ENCODE assay signal across 13 cellular contexts in genomic region chr3:15256861-15257341, GRCh38. TPM values are rescaled to one million over a fixed set of nuclear protein-coding genes. Genes with fewer than 3 reads are reported as not detected.
DNase-seq lines count a peak whose midpoint lies in the region; ATAC-seq and TF ChIP-seq lines count a peak whose summit lies in the region.
"Had no signal": no experiment of that assay in that cellular context is flagged by ENCODE, and none has a peak within 500 bp of the region (broad histone marks: within the 10 kb centered on the region; RNA-seq: fewer than 3 reads in every experiment).

No MANE protein-coding gene starts in this region.

- no peaks in the 10 kb centered on the region for H3K9me3 Mint-ChIP-seq in CD8-positive, alpha-beta memory T cell
- H3K9me3 Mint-ChIP-seq in activated naive CD8-positive, alpha-beta T cell treated with anti-CD3 and anti-CD28 coated beads for 36 hours: no peaks in the 10 kb centered on the region
- H3K9me3 Mint-ChIP-seq: activated T-cell treated with anti-CD3 and anti-CD28 coated beads, Interleukin-2, amount 50 U/mL, for 4 hours had no signal

- peak; percentile 84 for ATAC-seq in left lung
- ATAC-seq in gastrocnemius medialis: peak; percentile 37 to 70
- no peak for ATAC-seq in HG03025 (IDR thresholded peaks at IDR 0.05; ENCODE audit: low FRiP score, unreplicated experiment)
- ATAC-seq: activated T-cell treated with anti-CD3 and anti-CD28 coated beads, Interleukin-2, amount 50 U/mL, for 4 hours; left lobe of liver had no signal

- H3K36me3 Mint-ChIP-seq in CD8-positive, alpha-beta memory T cell: peaks cover 0 to 99% (median 16%) of the 10 kb centered on the region in 3 donors
- H3K36me3 Mint-ChIP-seq in activated naive CD8-positive, alpha-beta T cell treated with anti-CD3 and anti-CD28 coated beads for 36 hours: peaks cover 9% of the 10 kb centered on the region

- TF ChIP-seq CTCF in left lung (IDR thresholded peaks at IDR 0.05): no peak
- TF ChIP-seq CTCF in gastrocnemius medialis (IDR thresholded peaks at IDR 0.05 in 4 of 5, conservative IDR thresholded peaks at IDR 0.05 in 1 of 5): no peak
- TF ChIP-seq CTCF in prostate gland (IDR thresholded peaks at IDR 0.05): no peak

- no peaks in the 10 kb centered on the region for H3K27me3 Mint-ChIP-seq in CD8-positive, alpha-beta memory T cell
- H3K27me3 Mint-ChIP-seq in activated naive CD8-positive, alpha-beta T cell treated with anti-CD3 and anti-CD28 coated beads for 36 hours: no peaks in the 10 kb centered on the region

- H3K4me3 ChIP-seq in CD8-positive, alpha-beta memory T cell (ENCODE audit: low read length): no peak overlapping the region
- H3K4me3 ChIP-seq in left lung: no peak overlapping the region
- no peak overlapping the region for H3K4me3 ChIP-seq in gastrocnemius medialis
- no peak overlapping the region for H3K4me3 ChIP-seq in prostate gland

- in situ Hi-C loops in gastrocnemius medialis (cut with MboI; ENCODE audit: low sequenced_read_pairs in 4 of 4): no loop called here

- peaks cover 47% of the 10 kb centered on the region for H3K36me3 ChIP-seq in CD8-positive, alpha-beta memory T cell (ENCODE audit: insufficient read depth, low read length)
- H3K36me3 ChIP-seq in left lung (peaks cover 2 to 100% of the 10 kb centered on the region in 2 donors), gastrocnemius medialis (peaks cover 6 to 90% of the 10 kb centered on the region in 2 donors), prostate gland (no peaks in the 10 kb centered on the region)

- POLR2A ChIA-PET in CD8-positive, alpha-beta memory T cell (lab: Charles Lee): no interaction called here

- TF ChIP-seq POLR2A in gastrocnemius medialis (IDR thresholded peaks at IDR 0.05) (no peak), prostate gland (IDR thresholded peaks at IDR 0.05) (no peak)

- peak overlapping the region; percentile 2 to 92 (median 69) for H3K27ac Mint-ChIP-seq in CD8-positive, alpha-beta memory T cell
- peak overlapping the region; percentile 23 for H3K27ac Mint-ChIP-seq in activated naive CD8-positive, alpha-beta T cell treated with anti-CD3 and anti-CD28 coated beads for 36 hours

- 73% methylated on average over 8 of the region's 8 CpGs for WGBS in prostate gland

- no peak overlapping the region for H3K27ac ChIP-seq in CD8-positive, alpha-beta memory T cell (ENCODE audit: low read depth, low read length)
- no peak overlapping the region for H3K27ac ChIP-seq in left lung
- H3K27ac ChIP-seq in gastrocnemius medialis: peak overlapping the region; percentile 45 to 73 (median 60)
- no peak overlapping the region for H3K27ac ChIP-seq in prostate gland

- CTCF ChIA-PET in CD8-positive, alpha-beta memory T cell (lab: Charles Lee): interaction anchor here (1.2 to 5.5 kb wide), 3 partner anchors 10 to 149 kb away, joined by 3 to 33 read pairs (median 3); no protein-coding TSS in a partner anchor

- no peak for DNase-seq in CD8-positive, alpha-beta memory T cell
- no peak for DNase-seq in activated naive CD8-positive, alpha-beta T cell treated with anti-CD3 and anti-CD28 coated beads for 36 hours
- DNase-seq in left lung (peak in 1 of 2 donors; percentile 44), gastrocnemius medialis (peak in 1 of 2 donors; percentile 37), NCI-H128 (lab: John Stamatoyannopoulos, UW; ENCODE audit: unreplicated experiment) (no peak), prostate gland (ENCODE audit: low spot score) (no peak)
- DNase-seq: activated CD4-positive, alpha-beta T cell treated with anti-CD3 and anti-CD28 coated beads for 1 hour; activated T-cell treated with anti-CD3 and anti-CD28 coated beads, Interleukin-2, amount 50 U/mL, for 4 hours; C1 segment of cervical spinal cord; NCI-H187; T-helper 1 cell had no signal

- intact Hi-C loops in left lung (cut with DNase I): no loop called here
- intact Hi-C loops in gastrocnemius medialis (cut with DNase I; ENCODE audit: low total_unique reads): no loop called here
- intact Hi-C loops in prostate gland (cut with DNase I): no loop called here

- H3K4me3 Mint-ChIP-seq in CD8-positive, alpha-beta memory T cell: no peak overlapping the region
- no peak overlapping the region for H3K4me3 Mint-ChIP-seq in activated naive CD8-positive, alpha-beta T cell treated with anti-CD3 and anti-CD28 coated beads for 36 hours
- H3K4me3 Mint-ChIP-seq: activated T-cell treated with anti-CD3 and anti-CD28 coated beads, Interleukin-2, amount 50 U/mL, for 4 hours had no signal

- no peaks in the 10 kb centered on the region for H3K4me1 ChIP-seq in CD8-positive, alpha-beta memory T cell (ENCODE audit: insufficient read depth, low read length)
- H3K4me1 ChIP-seq in left lung (no peaks in the 10 kb centered on the region), gastrocnemius medialis (peaks cover 5 to 7% of the 10 kb centered on the region in 2 donors), prostate gland (replicated peaks) (no peaks in the 10 kb centered on the region)

- H3K27me3 ChIP-seq in CD8-positive, alpha-beta memory T cell (ENCODE audit: insufficient read depth, low read length, poor library complexity, severe bottlenecking): no peaks in the 10 kb centered on the region
- H3K27me3 ChIP-seq in left lung (no peaks in the 10 kb centered on the region), gastrocnemius medialis (no peaks in the 10 kb centered on the region), prostate gland (replicated peaks; ENCODE audit: insufficient read depth) (no peaks in the 10 kb centered on the region)

- no peaks in the 10 kb centered on the region for H3K9me3 ChIP-seq in CD8-positive, alpha-beta memory T cell (ENCODE audit: low read length)
- H3K9me3 ChIP-seq in left lung (no peaks in the 10 kb centered on the region), gastrocnemius medialis (no peaks in the 10 kb centered on the region), prostate gland (no peaks in the 10 kb centered on the region)

- peaks cover 7 to 29% (median 23%) of the 10 kb centered on the region in 3 donors for H3K4me1 Mint-ChIP-seq in CD8-positive, alpha-beta memory T cell
- peaks cover 7% of the 10 kb centered on the region for H3K4me1 Mint-ChIP-seq in activated naive CD8-positive, alpha-beta T cell treated with anti-CD3 and anti-CD28 coated beads for 36 hours

RNA-seq across cellular contexts. Expression of gene CAPN7, which starts 50.9 kb away (rescaled TPM):
- total RNA-seq in CD8-positive, alpha-beta memory T cell: 10 to 100 TPM; 33.1 to 36.1 TPM
- 32.4 TPM for polyA plus RNA-seq in CD8-positive, alpha-beta memory T cell
- 10 to 100 TPM; 20.4 to 23.6 TPM for total RNA-seq in activated naive CD8-positive, alpha-beta T cell treated with anti-CD3 and anti-CD28 coated beads for 36 hours
- 10 to 100 TPM; 38.0 to 41.4 TPM for total RNA-seq in left lung
- total RNA-seq in gastrocnemius medialis: 100 to 1,000 TPM in 1 of 4 donors, 10 to 100 TPM in 3; 33.8 to 153 (median 69.7) TPM
- 10 to 100 TPM; 45.1 to 46.7 TPM for total RNA-seq in prostate gland

Comparison
In these comparisons a context has a peak if more than half of its experiments do, and no peak if none do; other contexts are left out.
1. H3K27ac ChIP-seq: peak in gastrocnemius medialis (4 of 4); none in CD8-positive, alpha-beta memory T cell (single experiment), left lung (0 of 2) and prostate gland (0 of 2).